ENCODE assay signal across 14 cellular contexts in the genomic region with DNA sequence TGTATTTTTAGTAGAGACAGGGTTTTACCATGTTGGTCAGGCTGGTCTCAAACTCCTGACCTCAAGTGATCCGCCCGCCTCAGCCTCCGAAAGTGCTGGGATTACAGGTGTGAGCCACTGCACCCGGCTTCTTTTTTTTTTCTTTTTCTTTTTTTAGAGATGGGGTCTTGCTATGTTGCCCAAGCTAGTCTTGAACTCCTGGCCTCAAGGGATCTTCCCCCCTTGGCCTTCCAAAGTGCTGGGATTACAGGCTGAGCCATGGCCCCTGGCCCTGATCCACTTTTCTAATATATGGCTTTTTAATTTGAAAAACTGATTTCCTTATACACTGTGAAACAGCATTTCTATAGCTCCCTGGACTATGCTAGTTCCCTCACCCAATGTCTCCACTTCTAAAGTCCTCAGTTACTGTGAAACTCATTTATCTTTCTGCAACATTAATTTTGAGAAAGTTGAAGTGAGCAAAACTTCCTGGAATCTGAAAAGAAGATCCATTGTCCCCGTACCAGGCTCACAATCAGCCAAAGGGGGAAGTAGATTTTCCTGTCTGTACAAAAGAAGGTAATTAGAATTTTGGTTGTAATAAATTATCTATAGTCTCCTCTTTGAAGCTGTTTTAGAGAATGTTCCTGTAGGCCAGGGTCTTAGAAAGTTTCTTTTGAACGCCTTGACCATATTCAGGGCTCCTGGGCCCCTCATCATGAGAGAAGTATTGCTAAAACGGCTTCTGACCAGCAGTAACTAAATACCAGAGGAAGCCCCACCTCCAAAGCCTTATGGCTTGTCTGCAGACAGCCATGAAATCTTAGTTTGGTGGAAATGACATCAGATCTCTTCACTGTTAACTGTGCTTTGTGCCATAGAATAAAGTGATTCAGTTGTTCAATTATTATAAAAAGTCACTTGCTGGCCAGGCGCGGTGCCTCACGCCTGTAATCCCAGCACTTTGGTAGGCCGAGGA. TPM values are rescaled to one million over a fixed set of nuclear protein-coding genes. Genes with fewer than 3 reads are reported as not detected.
DNase-seq lines count a peak whose midpoint lies in the region; ATAC-seq and TF ChIP-seq lines count a peak whose summit lies in the region.
"Had no signal": no experiment of that assay in that cellular context is flagged by ENCODE, and none has a peak within 500 bp of the region (broad histone marks: within the 10 kb centered on the region; RNA-seq: fewer than 3 reads in every experiment).

No MANE protein-coding gene starts in this region.

- H4K20me1 ChIP-seq in smooth muscle cell (ENCODE audit: low read depth): no peaks in the 10 kb centered on the region

- no peak overlapping the region for H3K4me3 ChIP-seq in smooth muscle cell

- no peaks in the 10 kb centered on the region for H3K9me3 Mint-ChIP-seq in activated T-cell treated with anti-CD3 and anti-CD28 coated beads, Interleukin-2, amount 50 U/mL, for 24 hours
- H3K9me3 Mint-ChIP-seq: activated CD8-positive, alpha-beta T cell treated with anti-CD3 and anti-CD28 coated beads for 36 hours; CD8-positive, alpha-beta memory T cell; naive thymus-derived CD4-positive, alpha-beta T cell had no signal

- H3K27me3 ChIP-seq in smooth muscle cell (ENCODE audit: low read depth): no peaks in the 10 kb centered on the region

- H3K9me3 ChIP-seq in smooth muscle cell (replicated peaks; ENCODE audit: low read depth): no peaks in the 10 kb centered on the region

- peaks cover 4% of the 10 kb centered on the region for H3K4me1 Mint-ChIP-seq in activated T-cell treated with anti-CD3 and anti-CD28 coated beads, Interleukin-2, amount 50 U/mL, for 24 hours (ENCODE audit: low read depth)
- H3K4me1 Mint-ChIP-seq: CD8-positive, alpha-beta memory T cell had no signal

- H3F3A ChIP-seq in smooth muscle cell (ENCODE audit: low read depth): no peaks in the 10 kb centered on the region

- no peaks in the 10 kb centered on the region for H3K79me2 ChIP-seq in smooth muscle cell (ENCODE audit: low read depth)

- peak overlapping the region; percentile 33 for H2AFZ ChIP-seq in smooth muscle cell (ENCODE audit: low read depth)

- H3K36me3 Mint-ChIP-seq in activated T-cell treated with anti-CD3 and anti-CD28 coated beads, Interleukin-2, amount 50 U/mL, for 24 hours (ENCODE audit: low read depth): no peaks in the 10 kb centered on the region
- H3K36me3 Mint-ChIP-seq: CD8-positive, alpha-beta memory T cell; naive thymus-derived CD4-positive, alpha-beta T cell had no signal

- H3K36me3 ChIP-seq in smooth muscle cell (ENCODE audit: low read depth): no peaks in the 10 kb centered on the region

- no peak overlapping the region for H3K4me3 Mint-ChIP-seq in activated T-cell treated with anti-CD3 and anti-CD28 coated beads, Interleukin-2, amount 50 U/mL, for 24 hours
- H3K4me3 Mint-ChIP-seq: activated CD8-positive, alpha-beta T cell treated with anti-CD3 and anti-CD28 coated beads for 36 hours; CD8-positive, alpha-beta memory T cell; naive thymus-derived CD4-positive, alpha-beta T cell had no signal

- no peaks in the 10 kb centered on the region for H3K27me3 Mint-ChIP-seq in activated T-cell treated with anti-CD3 and anti-CD28 coated beads, Interleukin-2, amount 50 U/mL, for 24 hours
- H3K27me3 Mint-ChIP-seq: activated CD8-positive, alpha-beta T cell treated with anti-CD3 and anti-CD28 coated beads for 36 hours had no signal

- H3K4me2 ChIP-seq in smooth muscle cell: no peak overlapping the region

- H3K27ac ChIP-seq in smooth muscle cell (ENCODE audit: low read depth): peak overlapping the region; percentile 2

- no peak for TF ChIP-seq CTCF in smooth muscle cell (IDR thresholded peaks at IDR 0.05; ENCODE audit: borderline replicate concordance, insufficient read depth, poor library complexity, severe bottlenecking)

- H3K9ac ChIP-seq in smooth muscle cell (ENCODE audit: low read depth): no peak overlapping the region

- no peak for DNase-seq in activated T-cell treated with anti-CD3 and anti-CD28 coated beads, Interleukin-2, amount 50 U/mL, for 24 hours
- DNase-seq in activated T-cell treated with anti-CD3 and anti-CD28 coated beads, Interleukin-2, amount 50 U/mL, for 48 hours: no peak
- DNase-seq in OCI-M1 (lab: John Stamatoyannopoulos, UW) (peak; percentile 84), kidney glomerular epithelial cell (lab: John Stamatoyannopoulos, UW) (peak; percentile 63), smooth muscle cell (lab: John Stamatoyannopoulos, UW; ENCODE audit: unreplicated experiment) (no peak), UCSD-AML1 (lab: John Stamatoyannopoulos, UW; ENCODE audit: unreplicated experiment) (no peak)
- no peak for DNase-seq in NK-92 treated with Interleukin-12 subunit alpha and Interleukin-12 subunit beta, amount 100 ng/mL, for 24 hours (lab: John Stamatoyannopoulos, UW)
- DNase-seq: activated CD8-positive, alpha-beta T cell treated with anti-CD3 and anti-CD28 coated beads for 36 hours; CD8-positive, alpha-beta memory T cell; left ventricle myocardium superior; naive thymus-derived CD4-positive, alpha-beta T cell; NCI-H1694 treated with DMSO at 0.1 percent for 48 hours; NCI-H345 had no signal

- H3K27ac Mint-ChIP-seq in activated T-cell treated with anti-CD3 and anti-CD28 coated beads, Interleukin-2, amount 50 U/mL, for 24 hours: peak overlapping the region; percentile 22
- H3K27ac Mint-ChIP-seq: activated CD8-positive, alpha-beta T cell treated with anti-CD3 and anti-CD28 coated beads for 36 hours; CD8-positive, alpha-beta memory T cell had no signal

- ATAC-seq in HG03342 (IDR thresholded peaks at IDR 0.05; ENCODE audit: unreplicated experiment): no peak
- ATAC-seq: activated CD8-positive, alpha-beta T cell treated with anti-CD3 and anti-CD28 coated beads for 36 hours; left ventricle myocardium superior; naive thymus-derived CD4-positive, alpha-beta T cell had no signal

- no peaks in the 10 kb centered on the region for H3K4me1 ChIP-seq in smooth muscle cell (ENCODE audit: low read depth)

- 88% methylated on average over 11 of the region's 11 CpGs for WGBS in smooth muscle cell (ENCODE audit: low lambda C conversion rate)

RNA-seq across cellular contexts. Expression of gene DEGS1, which starts 34.9 kb away (rescaled TPM):
- total RNA-seq in smooth muscle cell: 188 and 310 TPM in 2 replicates
- polyA plus RNA-seq in smooth muscle cell: 179 and 188 TPM in 2 replicates

Comparison
In these comparisons a context has a peak if more than half of its experiments do, and no peak if none do; other contexts are left out.
1. DNase-seq: peak in OCI-M1 (single experiment) and kidney glomerular epithelial cell (single experiment); none in activated T-cell treated with anti-CD3 and anti-CD28 coated beads, Interleukin-2, amount 50 U/mL, for 24 hours (single experiment), activated T-cell treated with anti-CD3 and anti-CD28 coated beads, Interleukin-2, amount 50 U/mL, for 48 hours (0 of 2), smooth muscle cell (single experiment), UCSD-AML1 (single experiment) and NK-92 treated with Interleukin-12 subunit alpha and Interleukin-12 subunit beta, amount 100 ng/mL, for 24 hours (single experiment).